Comparison of ENCODE assay signal across 8 cellular contexts in genomic region chrX:109472939-109473713, GRCh38. TPM values are rescaled to one million over a fixed set of nuclear protein-coding genes. Genes with fewer than 3 reads are reported as not detected.
DNase-seq lines count a peak whose midpoint lies in the region; ATAC-seq and TF ChIP-seq lines count a peak whose summit lies in the region.

No MANE protein-coding gene starts in this region.

- H3K9me3 ChIP-seq in PC-3 (ENCODE audit: low read length), result no peaks in the 10 kb centered on the region
- H3K9me3 ChIP-seq in endodermal cell (ENCODE audit: control insufficient read depth, low read length), result no peaks in the 10 kb centered on the region

- H3K9ac ChIP-seq in PC-3 (ENCODE audit: low read length) (no peak overlapping the region), endodermal cell (ENCODE audit: extremely low read depth, low read length, poor library complexity, severe bottlenecking) (no peak overlapping the region)

- no peaks in the 10 kb centered on the region for H3K9me3 Mint-ChIP-seq in endodermal cell

- peak; percentile 61 for DNase-seq in activated effector memory CD4-positive, alpha-beta T cell treated with anti-CD3 and anti-CD28 coated beads, Interleukin-2, amount 50 U/mL, for 16 hours
- DNase-seq in activated effector memory CD4-positive, alpha-beta T cell treated with Interleukin-2 at 50 U/mL for 16 hours, result no peak
- DNase-seq in PC-3 (peak; percentile 28), endodermal cell (peak; percentile 89), T-helper 1 cell (no peak), SHP77 treated with DMSO at 0.1 percent for 48 hours (lab: John Stamatoyannopoulos, UW) (no peak)
- DNase-seq in stimulated activated CD4-positive, alpha-beta T cell treated with anti-CD3 and anti-CD28 coated beads, Interleukin-1b, Interleukin-23, amount 100 ng/mL, for 48 hours, result peak; percentile 47

- H3K36me3 ChIP-seq in PC-3 (ENCODE audit: low read depth, low read length) (no peaks in the 10 kb centered on the region), endodermal cell (ENCODE audit: control insufficient read depth, insufficient read depth, low read length) (no peaks in the 10 kb centered on the region)

- H3K4me3 ChIP-seq in PC-3 (ENCODE audit: low read length), result no peak overlapping the region
- no peak overlapping the region for H3K4me3 ChIP-seq in endodermal cell (ENCODE audit: low read length)

- ATAC-seq in PC-3, result no peak
- ATAC-seq in GM18511 (IDR thresholded peaks at IDR 0.05; ENCODE audit: unreplicated experiment), result no peak

- no peaks in the 10 kb centered on the region for H3K9me2 ChIP-seq in PC-3 (replicated peaks; ENCODE audit: low read length)

- peak overlapping the region; percentile 93 for H3K27ac Mint-ChIP-seq in endodermal cell

- CTCF ChIA-PET in PC-3 (lab: Charles Lee), result interaction anchor here (0.5 kb wide), 1 partner anchor 1319 kb away, joined by 3 read pairs; no protein-coding TSS in a partner anchor

- H3K4me1 ChIP-seq in PC-3 (ENCODE audit: insufficient read depth, low read length) (no peaks in the 10 kb centered on the region), endodermal cell (ENCODE audit: control insufficient read depth, insufficient read depth, low read length) (no peaks in the 10 kb centered on the region)

- no peaks in the 10 kb centered on the region for H3K79me2 ChIP-seq in PC-3 (ENCODE audit: low read length)

- TF ChIP-seq CTCF in PC-3 (conservative IDR thresholded peaks at IDR 0.05; ENCODE audit: low read depth, low read length), result peak; percentile 47
- peak; percentile 82 for TF ChIP-seq CTCF in endodermal cell (conservative IDR thresholded peaks at IDR 0.05)

- POLR2A ChIA-PET in PC-3 (lab: Charles Lee; ENCODE audit: unreplicated experiment), result no interaction called here

- H2AFZ ChIP-seq in PC-3 (ENCODE audit: low read length), result no peak overlapping the region

- 32 to 60% methylated on average over 1 to 6 of the region's 7 CpGs for WGBS in endodermal cell (ENCODE audit: insufficient coverage in 1 of 2, insufficient read length in 1 of 2), 2 experiments

- intact Hi-C loops in PC-3 (cut with micrococcal nuclease), result no loop called here

- H3K27me3 ChIP-seq in PC-3 (ENCODE audit: low read length) (no peaks in the 10 kb centered on the region), endodermal cell (ENCODE audit: control insufficient read depth, insufficient read depth, low read length, poor library complexity, severe bottlenecking) (no peaks in the 10 kb centered on the region)

- no peaks in the 10 kb centered on the region for H3F3A ChIP-seq in PC-3 (ENCODE audit: low read length, unreplicated experiment)

- no TSS peak for BruUV-seq in PC-3 (replicated peaks; lab: Mats Ljungman, UMichigan)

- no peak overlapping the region for H3K4me2 ChIP-seq in PC-3 (ENCODE audit: low read length)

- H3K27me3 Mint-ChIP-seq in endodermal cell (ENCODE audit: insufficient read depth), result no peaks in the 10 kb centered on the region

- no peaks in the 10 kb centered on the region for H3K36me3 Mint-ChIP-seq in endodermal cell (ENCODE audit: low read depth)

- H3K27ac ChIP-seq in PC-3 (ENCODE audit: low read length) (no peak overlapping the region), endodermal cell (ENCODE audit: low read depth, low read length) (peak overlapping the region; percentile 38)

- H4K20me1 ChIP-seq in PC-3 (ENCODE audit: low read length), result no peaks in the 10 kb centered on the region

- peak overlapping the region; percentile 21 for H3K4me3 Mint-ChIP-seq in endodermal cell

- peaks cover 25% of the 10 kb centered on the region for H3K4me1 Mint-ChIP-seq in endodermal cell

RNA-seq across cellular contexts. Expression of gene GUCY2F, which starts 8.8 kb away (rescaled TPM):
- total RNA-seq in PC-3 (2014; rRNA removed) (not detected in 2 replicates), endodermal cell (under 1 TPM in 1 of 2 donors, not detected in 1; 0.09 TPM)
- not detected for polyA plus RNA-seq in endodermal cell (2013, experiment 1 of 2)
- polyA plus RNA-seq in endodermal cell (2013, experiment 2 of 2), result 0.08 TPM

Comparison
In these comparisons a context has a peak if more than half of its experiments do, and no peak if none do; other contexts are left out.
1. DNase-seq: peak in activated effector memory CD4-positive, alpha-beta T cell treated with anti-CD3 and anti-CD28 coated beads, Interleukin-2, amount 50 U/mL, for 16 hours (single experiment), PC-3 (single experiment), endodermal cell (single experiment) and stimulated activated CD4-positive, alpha-beta T cell treated with anti-CD3 and anti-CD28 coated beads, Interleukin-1b, Interleukin-23, amount 100 ng/mL, for 48 hours (single experiment); none in activated effector memory CD4-positive, alpha-beta T cell treated with Interleukin-2 at 50 U/mL for 16 hours (single experiment), T-helper 1 cell (0 of 5) and SHP77 treated with DMSO at 0.1 percent for 48 hours (single experiment).